In genomic region chr6:129981598-129981997, GRCh38 we compare ENCODE assay signal across 15 cellular contexts. TPM values are rescaled to one million over a fixed set of nuclear protein-coding genes. Genes with fewer than 3 reads are reported as not detected.
DNase-seq lines count a peak whose midpoint lies in the region; TF ChIP-seq lines count a peak whose summit lies in the region.
"Had no signal": no experiment of that assay in that cellular context is flagged by ENCODE, and none has a peak within 500 bp of the region (broad histone marks: within the 10 kb centered on the region; RNA-seq: fewer than 3 reads in every experiment).

No MANE protein-coding gene starts in this region.

- no peak overlapping the region for H3T11ph ChIP-seq in H9 (ENCODE audit: low read length)

- H3K27me3 Mint-ChIP-seq in H9 (ENCODE audit: low read depth): no peaks in the 10 kb centered on the region

- no peak for TF ChIP-seq POLR2A in esophagus squamous epithelium (IDR thresholded peaks at IDR 0.05)

- H4K8ac ChIP-seq in H9 (replicated peaks; ENCODE audit: insufficient read length, low read depth, low read length): no peak overlapping the region

- H3K56ac ChIP-seq in H9 (ENCODE audit: insufficient read length, low read depth, low read length): no peak overlapping the region

- no peak overlapping the region for H3K4me3 Mint-ChIP-seq in H9
- H3K4me3 Mint-ChIP-seq: nephron progenitor cell had no signal

- no peaks in the 10 kb centered on the region for H4K20me1 ChIP-seq in H9 (ENCODE audit: control insufficient read depth, insufficient read depth, insufficient read length)

- H2BK20ac ChIP-seq in H9 (ENCODE audit: low read depth, low read length, poor library complexity, severe bottlenecking): no peak overlapping the region

- H3K36me3 ChIP-seq in ACC112 (ENCODE audit: insufficient read depth, low read length) (no peaks in the 10 kb centered on the region), esophagus squamous epithelium (no peaks in the 10 kb centered on the region)
- H3K36me3 ChIP-seq: BE2C had no signal

- no peak overlapping the region for H3K9ac ChIP-seq in H9 (ENCODE audit: extremely low read depth, insufficient read length, low read length)

- H3K23me2 ChIP-seq in H9 (ENCODE audit: insufficient read length, low read depth, low read length, poor library complexity, severe bottlenecking): no peaks in the 10 kb centered on the region

- no peaks in the 10 kb centered on the region for H3K27me3 ChIP-seq in ACC112 (ENCODE audit: insufficient read depth, low read length)
- no peaks in the 10 kb centered on the region for H3K27me3 ChIP-seq in H9 (ENCODE audit: insufficient read depth, low read length)
- no peaks in the 10 kb centered on the region for H3K27me3 ChIP-seq in esophagus squamous epithelium
- H3K27me3 ChIP-seq: BE2C, body of pancreas had no signal

- no peak overlapping the region for H2AK5ac ChIP-seq in H9 (ENCODE audit: insufficient read length, low read length)

- no peak overlapping the region for H3K27ac Mint-ChIP-seq in H9
- H3K27ac Mint-ChIP-seq: nephron progenitor cell had no signal

- no peaks in the 10 kb centered on the region for H3K4me1 ChIP-seq in ACC112 (ENCODE audit: control insufficient read depth, insufficient read depth, low read length, unreplicated experiment)
- H3K4me1 ChIP-seq in H9 (ENCODE audit: insufficient read depth, low read length): no peaks in the 10 kb centered on the region
- H3K4me1 ChIP-seq in esophagus squamous epithelium: no peaks in the 10 kb centered on the region
- H3K4me1 ChIP-seq: BE2C, body of pancreas had no signal

- H3K4me1 Mint-ChIP-seq in H9: no peaks in the 10 kb centered on the region
- H3K4me1 Mint-ChIP-seq: nephron progenitor cell had no signal

- no peak overlapping the region for H3K4ac ChIP-seq in H9 (ENCODE audit: low read depth, low read length)

- no peak overlapping the region for H4K5ac ChIP-seq in H9 (ENCODE audit: insufficient read length, low read depth, low read length)

- peak; percentile 48; the same call in 2 of the 3 replicates for TF ChIP-seq CTCF in H9 (conservative IDR thresholded peaks at IDR 0.05)
- peak; percentile 29 for TF ChIP-seq CTCF in fibroblast of mammary gland (conservative IDR thresholded peaks at IDR 0.05; ENCODE audit: control insufficient read depth, insufficient read depth, low read depth, low read length)
- no peak for TF ChIP-seq CTCF in esophagus squamous epithelium (IDR thresholded peaks at IDR 0.05)

- H3K36me3 Mint-ChIP-seq in H9 (ENCODE audit: insufficient read depth in 1 of 3, low read depth in 3 of 3): 0 out of 7 replicates have a peak, but pooled peaks cover 0 to 3% (median 0%) of the 10 kb centered on the region in 3 experiments

- no peak overlapping the region for H3K23ac ChIP-seq in H9 (ENCODE audit: insufficient read length, low read depth, low read length)

- no peak overlapping the region for H2BK15ac ChIP-seq in H9 (ENCODE audit: low read depth, low read length)

- H3K9me3 ChIP-seq in H9 (ENCODE audit: control insufficient read depth, low read depth, low read length) (no peaks in the 10 kb centered on the region), esophagus squamous epithelium (peaks cover 0 to 13% (median 6%) of the 10 kb centered on the region in 3 donors)
- H3K9me3 ChIP-seq: BE2C had no signal

- intact Hi-C loops in esophagus squamous epithelium (cut with DNase I): no loop called here

- H3K4me3 ChIP-seq in ACC112 (ENCODE audit: low read depth, low read length) (no peak overlapping the region), fibroblast of mammary gland (ENCODE audit: control insufficient read depth, low read depth, low read length) (no peak overlapping the region), esophagus squamous epithelium (no peak overlapping the region)
- H3K4me3 ChIP-seq: body of pancreas had no signal

- no CpG with 5 or more reads among the region's 2 CpGs for WGBS in H9 (ENCODE audit: extremely low coverage, insufficient read length, low lambda C conversion rate)
- 60 to 67% methylated on average over 2 of the region's 2 CpGs for WGBS in esophagus squamous epithelium, 2 donors

- H4K91ac ChIP-seq in H9 (ENCODE audit: insufficient read length, low read depth, low read length): no peak overlapping the region

- H2BK12ac ChIP-seq in H9 (ENCODE audit: insufficient read length, low read depth, low read length): no peak overlapping the region

- no peak overlapping the region for H2BK5ac ChIP-seq in H9 (ENCODE audit: insufficient read length, low read length)

- H3K4me2 ChIP-seq in H9 (ENCODE audit: insufficient read depth, insufficient read length, low read length): no peak overlapping the region

- no peak for DNase-seq in H9
- DNase-seq in SK-MEL-5 (ENCODE audit: low read depth, low spot score): peak; percentile 17
- DNase-seq in fibroblast of mammary gland (ENCODE audit: low read depth): peak; percentile 29
- no peak for DNase-seq in NCI-H524 treated with DMSO at 0.1 percent for 48 hours (lab: John Stamatoyannopoulos, UW)
- DNase-seq in NAMALWA (ENCODE audit: low spot score): no peak
- no peak for DNase-seq in stimulated activated CD4-positive, alpha-beta T cell treated with anti-CD3 and anti-CD28 coated beads, Interleukin-4, amount 100 ng/mL, for 4 hours
- no peak for DNase-seq in esophagus squamous epithelium (lab: John Stamatoyannopoulos, UW)
- DNase-seq: BE2C, body of pancreas, left colon, NCI-H226, nephron progenitor cell, Right ventricle myocardium superior, small intestine had no signal

- in situ Hi-C loops in SK-MEL-5 (cut with HindIII; ENCODE audit: low pct_unique_long_range_greater_than_20kb, low sequenced_read_pairs): no loop called here

- no peaks in the 10 kb centered on the region for H3K79me1 ChIP-seq in H9 (ENCODE audit: insufficient read depth, low read depth, low read length, poor library complexity, severe bottlenecking)

- H2AFZ ChIP-seq in ACC112 (ENCODE audit: low read length, unreplicated experiment) (peak overlapping the region; percentile 72), H9 (ENCODE audit: low read length) (no peak overlapping the region)

- no peak overlapping the region for H3K14ac ChIP-seq in H9 (ENCODE audit: insufficient read depth, low read length)

- H3K9me3 Mint-ChIP-seq in H9: no peaks in the 10 kb centered on the region; a peak in 2 of 5 replicates

- no peak overlapping the region for H3K18ac ChIP-seq in H9 (ENCODE audit: insufficient read length, low read depth, low read length)

- H3K79me2 ChIP-seq in ACC112 (ENCODE audit: control insufficient read depth, insufficient read depth, low read length, unreplicated experiment) (no peaks in the 10 kb centered on the region), H9 (ENCODE audit: insufficient read depth, low read length) (no peaks in the 10 kb centered on the region)

- H3K27ac ChIP-seq in ACC112 (ENCODE audit: low read depth, low read length) (no peak overlapping the region), H9 (ENCODE audit: insufficient read length, low read depth, low read length) (no peak overlapping the region), esophagus squamous epithelium (no peak overlapping the region)
- H3K27ac ChIP-seq: body of pancreas had no signal

- H2BK120ac ChIP-seq in H9 (ENCODE audit: low read depth, low read length, poor library complexity, severe bottlenecking): no peak overlapping the region

RNA-seq across cellular contexts. Expression of gene L3MBTL3, which starts 36.8 kb away (rescaled TPM):
- total RNA-seq in H9 (2021): 4.7 and 7.8 TPM in 2 replicates
- 4.9 and 6.8 TPM in 2 replicates for total RNA-seq in SK-MEL-5 (2014; rRNA removed; shearing (Covaris generic))
- polyA plus RNA-seq in SK-MEL-5 (2015; cell fraction: cytosol; rRNA removed): 3.4 and 5.2 TPM in 2 replicates
- 7.3 and 8.4 TPM in 2 replicates for polyA plus RNA-seq in SK-MEL-5 (2015; cell fraction: nucleus; rRNA removed)
- 1 to 10 TPM; 1.2 to 5.3 (median 3.3) TPM for total RNA-seq in esophagus squamous epithelium

Comparison
In these comparisons a context has a peak if more than half of its experiments do, and no peak if none do; other contexts are left out.
1. DNase-seq: peak in SK-MEL-5 (single experiment) and fibroblast of mammary gland (single experiment); none in H9 (single experiment), NCI-H524 treated with DMSO at 0.1 percent for 48 hours (single experiment), NAMALWA (single experiment), stimulated activated CD4-positive, alpha-beta T cell treated with anti-CD3 and anti-CD28 coated beads, Interleukin-4, amount 100 ng/mL, for 4 hours (0 of 2) and esophagus squamous epithelium (single experiment).
2. CTCF ChIP-seq: peak in H9 (single experiment) and fibroblast of mammary gland (single experiment); none in esophagus squamous epithelium (0 of 6).